In genomic region chrX:103398321-103398937, GRCh38 we compare ENCODE assay signal across 9 cellular contexts. TPM values are rescaled to one million over a fixed set of nuclear protein-coding genes. Genes with fewer than 3 reads are reported as not detected.
DNase-seq lines count a peak whose midpoint lies in the region; ATAC-seq and TF ChIP-seq lines count a peak whose summit lies in the region.
"Had no signal": no experiment of that assay in that cellular context is flagged by ENCODE, and none has a peak within 500 bp of the region (broad histone marks: within the 10 kb centered on the region; RNA-seq: fewer than 3 reads in every experiment).

No MANE protein-coding gene starts in this region.

- H3K27ac ChIP-seq in mammary epithelial cell (ENCODE audit: insufficient read depth, low read depth, low read length): peak overlapping the region; percentile 55

- peak overlapping the region; percentile 18 for H3K4me2 ChIP-seq in mammary epithelial cell (ENCODE audit: insufficient read depth, low read depth, low read length)

- CTCF ChIA-PET in mammary epithelial cell (lab: Charles Lee; ENCODE audit: low non-redundant PET): no interaction called here

- no peaks in the 10 kb centered on the region for H4K20me1 ChIP-seq in mammary epithelial cell (ENCODE audit: insufficient read depth, low read length)

- no peak for ATAC-seq in HG03565 (IDR thresholded peaks at IDR 0.05; ENCODE audit: unreplicated experiment)

- no peak for TF ChIP-seq CTCF in mammary epithelial cell (conservative IDR thresholded peaks at IDR 0.05 in 1 of 2, IDR thresholded peaks at IDR 0.05 in 1 of 2; ENCODE audit: extremely low read depth in 1 of 2, insufficient read depth in 1 of 2, low read depth in 1 of 2, low read length in 2 of 2)

- 82% methylated on average over 1 of the region's 2 CpGs for WGBS in mammary epithelial cell (ENCODE audit: low coverage, missing lambda C conversion rate)

- no peak overlapping the region for H3K4me3 ChIP-seq in MG63
- H3K4me3 ChIP-seq in mammary epithelial cell (replicated peaks in 1 of 3; ENCODE audit: insufficient read depth in 1 of 3, low read depth in 2 of 3, low read length in 3 of 3): no peak overlapping the region
- H3K4me3 ChIP-seq: lung had no signal

- H3K27me3 ChIP-seq in MG63 (no peaks in the 10 kb centered on the region), mammary epithelial cell (ENCODE audit: insufficient read depth, low read length) (no peaks in the 10 kb centered on the region)

- intact Hi-C loops in mammary epithelial cell (cut with micrococcal nuclease): loop anchor here (2.0 kb wide), 2 partner anchors 22 to 44 kb away; partner anchors contain the start of gene BEX3

- dilution Hi-C loops in mammary epithelial cell (cut with HindIII; ENCODE audit: low sequenced_read_pairs): no loop called here

- no TSS peak for BruUV-seq in mammary epithelial cell (replicated peaks; lab: Mats Ljungman, UMichigan)

- H3K9ac ChIP-seq in mammary epithelial cell (ENCODE audit: insufficient read depth, low read length): no peak overlapping the region

- no peaks in the 10 kb centered on the region for H3K79me2 ChIP-seq in mammary epithelial cell (ENCODE audit: insufficient read depth, low read length)

- H3K36me3 ChIP-seq in MG63 (no peaks in the 10 kb centered on the region), mammary epithelial cell (ENCODE audit: insufficient read depth, low read length) (no peaks in the 10 kb centered on the region)

- peak; percentile 71 for DNase-seq in Caki2 (ENCODE audit: low read depth)
- peak; percentile 57 for DNase-seq in MG63
- peak; percentile 79 for DNase-seq in mammary epithelial cell
- DNase-seq in myocyte (ENCODE audit: low read depth): peak; percentile 51
- DNase-seq in NCI-H2171 treated with DMSO at 0.1 percent for 48 hours (lab: John Stamatoyannopoulos, UW): no peak
- DNase-seq in hypothalamus (lab: John Stamatoyannopoulos, UW): no peak
- no peak for DNase-seq in NCI-H1092 treated with DMSO at 0.1 percent for 48 hours (lab: John Stamatoyannopoulos, UW)

- no peaks in the 10 kb centered on the region for H3K9me3 ChIP-seq in MG63
- no peaks in the 10 kb centered on the region for H3K9me3 ChIP-seq in mammary epithelial cell (replicated peaks; ENCODE audit: insufficient read depth, low read length)

- in situ Hi-C loops in Caki2 (cut with HindIII; ENCODE audit: low pct_unique_long_range_greater_than_20kb, low sequenced_read_pairs) (no loop called here), mammary epithelial cell (cut with MboI; ENCODE audit: low sequenced_read_pairs in 2 of 2) (no loop called here)

- H2AFZ ChIP-seq in mammary epithelial cell (ENCODE audit: low read depth, low read length): peak overlapping the region; percentile 14

- H3K4me1 ChIP-seq in mammary epithelial cell (ENCODE audit: insufficient read depth, low read length): peaks cover 17% of the 10 kb centered on the region

RNA-seq across cellular contexts. Expression of gene BEX3, which starts 22.1 kb away (rescaled TPM):
- 289 and 328 TPM in 2 replicates for total RNA-seq in Caki2 (2014; rRNA removed; shearing (Covaris generic); ENCODE audit: low replicate concordance)
- 153 and 210 TPM in 2 replicates for total RNA-seq in MG63 (2014; rRNA removed; shearing (Covaris generic); ENCODE audit: low replicate concordance)
- 100 to 1,000 TPM in 1 of 2 donors, 10 to 100 TPM in 1; 93.4 to 146 TPM for total RNA-seq in mammary epithelial cell
- 124 TPM for polyA plus RNA-seq in mammary epithelial cell
- polyA minus RNA-seq in mammary epithelial cell: 42.6 TPM
- total RNA-seq in myocyte: 211 TPM in 2 replicates
- polyA plus RNA-seq in myocyte (2012): 376 TPM

RNA-seq across cellular contexts. Expression of gene TCEAL9, which starts 42.1 kb away (rescaled TPM):
- 52.9 and 53.6 TPM in 2 replicates for total RNA-seq in Caki2 (2014; rRNA removed; shearing (Covaris generic); ENCODE audit: low replicate concordance)
- total RNA-seq in MG63 (2014; rRNA removed; shearing (Covaris generic); ENCODE audit: low replicate concordance): 44.1 and 97.3 TPM in 2 replicates
- 10 to 100 TPM; 44.5 to 71.1 TPM for total RNA-seq in mammary epithelial cell
- polyA plus RNA-seq in mammary epithelial cell: 45.9 TPM
- polyA minus RNA-seq in mammary epithelial cell: 0.98 TPM
- 158 and 197 TPM in 2 replicates for total RNA-seq in myocyte
- 120 TPM for polyA plus RNA-seq in myocyte (2012)

Comparison
In these comparisons a context has a peak if more than half of its experiments do, and no peak if none do; other contexts are left out.
1. DNase-seq: peak in Caki2 (single experiment), MG63 (single experiment), mammary epithelial cell (single experiment) and myocyte (single experiment); none in NCI-H2171 treated with DMSO at 0.1 percent for 48 hours (single experiment), hypothalamus (0 of 51) and NCI-H1092 treated with DMSO at 0.1 percent for 48 hours (single experiment).